Comparison of ENCODE assay signal across 18 cellular contexts in the genomic region with DNA sequence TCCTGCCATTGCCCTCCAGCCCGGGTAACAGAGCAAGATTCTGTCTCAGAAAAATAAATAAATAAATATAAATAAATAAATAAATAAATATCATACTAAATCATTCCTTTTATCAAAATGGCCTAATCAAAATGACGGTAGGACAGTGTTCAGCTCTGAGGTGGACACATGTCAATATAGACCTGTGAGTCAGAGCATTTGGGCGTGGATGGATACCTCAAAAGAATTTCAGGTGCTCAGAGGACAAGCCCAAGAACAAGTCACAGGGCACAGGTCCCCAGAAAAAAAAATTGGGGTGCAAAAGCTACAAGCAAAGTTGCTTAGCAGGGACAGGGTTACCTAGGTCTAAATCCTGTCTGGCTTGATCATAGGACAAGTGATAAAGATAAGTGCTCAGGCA.
"Had no signal": no experiment of that assay in that cellular context is flagged by ENCODE, and none has a peak within 500 bp of the region (broad histone marks: within the 10 kb centered on the region; RNA-seq: fewer than 3 reads in every experiment).

No MANE protein-coding gene starts in this region.

- H3K27me3 ChIP-seq: colonic mucosa, esophagus muscularis mucosa, neutrophil had no signal

- H3K27ac ChIP-seq: colonic mucosa, esophagus muscularis mucosa, neutrophil, psoas muscle had no signal

- H3K4me3 ChIP-seq: colonic mucosa, esophagus muscularis mucosa, lung, psoas muscle had no signal

- H3K36me3 ChIP-seq: colonic mucosa, esophagus muscularis mucosa, neutrophil had no signal

- ATAC-seq: left ventricle myocardium superior; naive thymus-derived CD4-positive, alpha-beta T cell; psoas muscle; sciatic nerve had no signal

- H3K4me1 ChIP-seq: colonic mucosa, esophagus muscularis mucosa, psoas muscle had no signal

- DNase-seq: colonic mucosa; dermis blood vessel endothelial cell; foreskin fibroblast; immature natural killer cell; kidney; left colon; left ventricle myocardium superior; naive thymus-derived CD4-positive, alpha-beta T cell; nephron progenitor cell; psoas muscle; stimulated activated CD4-positive, alpha-beta T cell treated with anti-CD3 and anti-CD28 coated beads, Interleukin-2, amount 100 ng/mL, for 24 hours; stimulated activated CD4-positive, alpha-beta T cell treated with anti-CD3 and anti-CD28 coated beads, Interleukin-4, amount 100 ng/mL, for 4 hours; stimulated activated naive CD4-positive, alpha-beta T cell treated with Interleukin-2 at 50 U/mL for 16 hours; trophoblast cell had no signal

- H3K9me3 ChIP-seq: colonic mucosa, esophagus muscularis mucosa, neutrophil, psoas muscle had no signal
